ENCODE assay signal across 8 cellular contexts in the genomic region with DNA sequence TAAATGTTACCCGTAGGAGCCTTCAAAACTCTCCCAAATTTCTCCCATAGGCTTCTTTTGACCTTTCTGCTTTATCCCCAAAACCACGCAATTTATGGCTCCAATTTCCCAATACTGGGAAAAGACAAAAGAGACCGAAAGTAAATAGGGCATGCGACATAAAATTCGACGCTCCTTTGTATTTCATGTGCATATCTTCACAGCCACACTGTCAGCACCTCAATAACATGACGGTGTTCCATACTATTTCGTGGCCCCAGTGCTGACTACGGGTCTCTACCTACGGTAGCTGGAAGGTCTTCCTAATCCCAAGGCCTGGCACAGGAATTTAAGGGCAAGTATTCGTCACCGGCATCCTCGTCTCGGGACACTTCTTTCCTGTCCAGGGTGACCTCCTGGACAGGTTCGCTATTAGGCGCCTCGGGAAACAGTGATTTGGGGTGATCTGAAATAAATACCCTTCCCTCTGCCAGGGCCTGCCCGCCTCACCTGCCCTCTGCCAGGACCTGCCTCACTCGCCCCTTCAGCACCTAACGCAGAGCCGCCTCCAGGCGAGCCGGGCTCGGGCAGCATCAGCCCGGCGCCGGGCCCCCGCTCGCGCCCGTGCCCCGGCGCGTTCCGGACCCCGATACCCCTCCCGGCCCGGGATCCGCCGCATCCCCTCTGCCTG. TPM values are rescaled to one million over a fixed set of nuclear protein-coding genes. Genes with fewer than 3 reads are reported as not detected.
A peak's percentile ranks its signal among the peaks of the same experiment; 100 is the strongest.
DNase-seq lines count a peak whose midpoint lies in the region; ATAC-seq and TF ChIP-seq lines count a peak whose summit lies in the region.

No MANE protein-coding gene starts in this region.

- H4K91ac ChIP-seq in IMR-90 (ENCODE audit: insufficient read depth, low read depth, low read length), result no peak overlapping the region

- CTCF ChIA-PET in IMR-90 (lab: Yijun Ruan, JAX), result interaction anchor here (1.5 kb wide), 1 partner anchor 8 kb away, joined by 4 read pairs; no protein-coding TSS in a partner anchor

- ATAC-seq in GM21528 (IDR thresholded peaks at IDR 0.05; ENCODE audit: low FRiP score, unreplicated experiment), result peak; percentile 69
- peak; percentile 61 for ATAC-seq in IMR-90 (ENCODE audit: low read depth)
- peak; percentile 83 for ATAC-seq in SK-N-SH treated with all-trans-retinoic acid at 6 μM for 48 hours

- H3K4me1 ChIP-seq in IMR-90 (ENCODE audit: control insufficient read depth, insufficient read depth, low read length) (peaks cover 3% of the 10 kb centered on the region), adipocyte (ENCODE audit: control insufficient read depth, insufficient read depth, low read length) (peaks cover 13% of the 10 kb centered on the region)

- intact Hi-C loops in IMR-90 (cut with micrococcal nuclease), result no loop called here

- H3K27ac ChIP-seq in IMR-90 (ENCODE audit: insufficient read depth, low read length), result no peak overlapping the region; the same call in 1 of the 2 replicates

- peak overlapping the region in 1 of 2 experiments; percentile 17; a peak in 1 of 4 replicates for H4K8ac ChIP-seq in IMR-90 (ENCODE audit: low read depth in 2 of 2, low read length in 2 of 2)

- H3K18ac ChIP-seq in IMR-90 (ENCODE audit: low read depth, low read length), result no peak overlapping the region

- no TSS peak for BruUV-seq in IMR-90 (replicated peaks; lab: Mats Ljungman, UMichigan)

- no peak overlapping the region for H2BK15ac ChIP-seq in IMR-90 (ENCODE audit: low read depth, low read length)

- H2BK5ac ChIP-seq in IMR-90 (ENCODE audit: low read depth, low read length, poor library complexity, severe bottlenecking), result no peak overlapping the region

- POLR2A ChIA-PET in IMR-90 (lab: Charles Lee; ENCODE audit: unreplicated experiment), result no interaction called here

- H2BK20ac ChIP-seq in IMR-90 (ENCODE audit: low read depth, low read length), result no peak overlapping the region

- H2AK9ac ChIP-seq in IMR-90 (replicated peaks; ENCODE audit: low read depth, low read length, poor library complexity), result peak overlapping the region; percentile 81

- TF ChIP-seq CTCF in IMR-90 (conservative IDR thresholded peaks at IDR 0.05; ENCODE audit: low read depth, low read length), result no peak
- no peak for TF ChIP-seq CTCF in retinal pigment epithelial cell (conservative IDR thresholded peaks at IDR 0.05; ENCODE audit: low read depth, low read length)

- H4K5ac ChIP-seq in IMR-90 (ENCODE audit: low read depth, low read length), result no peak overlapping the region

- TF ChIP-seq POLR2A in IMR-90 (IDR thresholded peaks at IDR 0.05; ENCODE audit: low read depth, low read length), result no peak

- no peak for TF ChIP-seq RAD21 in IMR-90 (IDR thresholded peaks at IDR 0.05; ENCODE audit: low read length)

- in situ Hi-C loops in IMR-90 (cut with MboI; ENCODE audit: low sequenced_read_pairs), result no loop called here

- H3K9me3 ChIP-seq in IMR-90 (ENCODE audit: control insufficient read depth, insufficient read depth, low read length) (no peaks in the 10 kb centered on the region; the same call in 1 of the 2 replicates), adipocyte (ENCODE audit: control insufficient read depth, low read length) (no peaks in the 10 kb centered on the region)

- H3K4me3 ChIP-seq in IMR-90 (ENCODE audit: insufficient read depth, low read depth, low read length), result peak overlapping the region; percentile 94
- peak overlapping the region; percentile 83 for H3K4me3 ChIP-seq in adipocyte (ENCODE audit: low read length)
- peak overlapping the region; percentile 64 for H3K4me3 ChIP-seq in retinal pigment epithelial cell (ENCODE audit: low read length)

- H4K20me1 ChIP-seq in IMR-90 (ENCODE audit: insufficient read depth, low read length), result peaks cover 8% of the 10 kb centered on the region; the same call in 1 of the 2 replicates

- dilution Hi-C loops in IMR-90 (cut with HindIII; ENCODE audit: low sequenced_read_pairs, unreplicated experiment), result no loop called here

- peaks cover 0 to 9% of the 10 kb centered on the region in 2 experiments for H3K79me1 ChIP-seq in IMR-90 (ENCODE audit: low read depth in 1 of 2, low read length in 2 of 2)

- H2AFZ ChIP-seq in IMR-90 (replicated peaks; ENCODE audit: low read length, poor library complexity), result peak overlapping the region; percentile 98

- no peak overlapping the region for H3K4ac ChIP-seq in IMR-90 (ENCODE audit: low read depth, low read length)

- H3K27me3 ChIP-seq in IMR-90 (ENCODE audit: control insufficient read depth, insufficient read depth, low read length), result no peaks in the 10 kb centered on the region; the same call in 1 of the 2 replicates
- no peaks in the 10 kb centered on the region for H3K27me3 ChIP-seq in adipocyte (replicated peaks; ENCODE audit: control insufficient read depth, insufficient read depth, low read length)

- DNase-seq in Daoy (ENCODE audit: low read depth) (peak; percentile 70), IMR-90 (peak; percentile 22), adipocyte (ENCODE audit: low read depth) (peak; percentile 63), hepatic stellate cell (ENCODE audit: low spot score) (peak; percentile 38), retinal pigment epithelial cell (ENCODE audit: low read depth) (peak; percentile 24), GOT3 (lab: John Stamatoyannopoulos, UW) (no peak)

- 5% methylated on average over 7 of the region's 40 CpGs; no CpG with 5 or more reads in 1 of the 2 experiments for WGBS in IMR-90 (ENCODE audit: extremely low coverage in 2 of 2, insufficient read length in 1 of 2), 2 experiments

- H3K9ac ChIP-seq in IMR-90 (ENCODE audit: low read depth, low read length), result peak overlapping the region; percentile 63
- peak overlapping the region; percentile 84 for H3K9ac ChIP-seq in adipocyte (ENCODE audit: low read length)

- H3K56ac ChIP-seq in IMR-90 (ENCODE audit: extremely low read depth, insufficient read depth, low read length), result peak overlapping the region; percentile 24; the same call in 1 of the 2 replicates

- H3K9me1 ChIP-seq in IMR-90 (ENCODE audit: insufficient read depth, low read length), result no peaks in the 10 kb centered on the region; the same call in 1 of the 2 replicates

- peak overlapping the region; percentile 64; the same call in 1 of the 2 replicates for H3K14ac ChIP-seq in IMR-90 (replicated peaks; ENCODE audit: low read depth, low read length)

- no peaks in the 10 kb centered on the region for H3K36me3 ChIP-seq in IMR-90 (ENCODE audit: control insufficient read depth, insufficient read depth, low read length)
- no peaks in the 10 kb centered on the region for H3K36me3 ChIP-seq in adipocyte (ENCODE audit: control insufficient read depth, insufficient read depth, low read length, severe bottlenecking)

- H2AK5ac ChIP-seq in IMR-90 (ENCODE audit: low read depth, low read length), result no peak overlapping the region

- H3K23ac ChIP-seq in IMR-90 (ENCODE audit: low read depth, low read length), result peak overlapping the region; percentile 87

- H3K4me2 ChIP-seq in IMR-90 (ENCODE audit: low read depth, low read length), result peak overlapping the region; percentile 85

- no peak overlapping the region for H2BK120ac ChIP-seq in IMR-90 (ENCODE audit: low read depth, low read length)

TF ChIP-seq in IMR-90, 13 proteins besides CTCF, POLR2A, EP300 and RAD21:
- no peak for TF ChIP-seq FOS (IDR thresholded peaks at IDR 0.05; ENCODE audit: low read depth, low read length)

TF ChIP-seq in SK-N-SH treated with all-trans-retinoic acid at 6 μM for 48 hours, 23 proteins besides CTCF, POLR2A, EP300 and RAD21:
- no peak for TF ChIP-seq ARNTL (CRISPR knock-in tag; IDR thresholded peaks at IDR 0.05; ENCODE audit: borderline replicate concordance, low read depth)

RNA-seq across cellular contexts. Expression of gene DTNB, which starts 0.7 kb away (rescaled TPM):
- total RNA-seq in Daoy (2014; rRNA removed; shearing (Covaris generic)), result 5.0 and 5.3 TPM in 2 replicates
- total RNA-seq in IMR-90 (2012; rRNA removed), result 3.6 and 3.8 TPM in 2 replicates
- polyA plus RNA-seq in IMR-90 (2012; rRNA removed), result 5.3 and 5.7 TPM in 2 replicates
- polyA plus RNA-seq in IMR-90 (2012; cell fraction: cytosol; rRNA removed), result 3.8 and 4.7 TPM in 2 replicates
- 8.1 and 12.6 TPM in 2 replicates for polyA plus RNA-seq in IMR-90 (2012; cell fraction: nucleus; rRNA removed; ENCODE audit: low replicate concordance)
